ENCODE assay signal across 8 cellular contexts in the genomic region with DNA sequence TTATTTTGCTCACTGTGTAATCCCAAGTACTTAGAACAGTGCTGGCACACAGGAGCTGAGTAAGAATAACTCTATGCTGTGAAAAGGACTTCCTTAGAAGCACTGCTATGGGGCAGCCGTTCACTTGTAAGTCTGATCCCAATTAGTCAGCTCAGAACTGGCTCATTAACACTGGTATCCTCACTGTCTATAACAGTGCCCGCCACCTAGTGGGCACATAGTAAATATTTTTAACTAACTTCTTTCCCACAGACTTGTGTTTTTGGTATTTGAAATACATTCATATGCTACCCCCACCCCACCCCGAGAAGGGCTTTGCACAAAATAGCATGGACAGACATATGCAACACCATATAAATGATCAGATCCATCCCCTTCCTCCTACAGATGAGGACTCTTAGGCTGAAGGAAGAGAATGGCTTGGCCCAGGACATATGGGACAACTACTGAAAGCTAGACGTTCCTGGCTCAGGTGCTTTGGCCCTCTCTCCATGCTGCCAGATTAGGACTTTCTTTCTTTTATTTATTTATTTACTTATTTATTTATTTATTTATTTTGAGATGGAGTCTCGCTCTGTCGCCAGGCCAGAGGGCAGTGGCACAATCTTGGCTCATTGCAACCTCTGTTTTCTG. TPM values are rescaled to one million over a fixed set of nuclear protein-coding genes. Genes with fewer than 3 reads are reported as not detected.
A peak's percentile ranks its signal among the peaks of the same experiment; 100 is the strongest.
DNase-seq lines count a peak whose midpoint lies in the region; ATAC-seq and TF ChIP-seq lines count a peak whose summit lies in the region.

No MANE protein-coding gene starts in this region.

- H3K27me3 ChIP-seq in osteoblast (ENCODE audit: insufficient read depth, low read length) (no peaks in the 10 kb centered on the region), MG63 (no peaks in the 10 kb centered on the region)

- peaks cover 3% of the 10 kb centered on the region for H3K4me1 ChIP-seq in osteoblast (ENCODE audit: insufficient read depth, low read length)

- H3K4me2 ChIP-seq in osteoblast (ENCODE audit: insufficient read depth, low read length): no peak overlapping the region

- no peak overlapping the region for H3K27ac ChIP-seq in osteoblast (ENCODE audit: low read depth, low read length)

- DNase-seq in CD1c-positive myeloid dendritic cell (ENCODE audit: extremely low spot score): peak; percentile 76
- DNase-seq in NCI-H774 (lab: John Stamatoyannopoulos, UW): peak; percentile 29
- DNase-seq in activated T-cell treated with anti-CD3 and anti-CD28 coated beads for 1 hour (ENCODE audit: low read depth): peak; percentile 11
- DNase-seq in fibroblast of villous mesenchyme (ENCODE audit: low read depth): peak; percentile 53
- DNase-seq in osteoblast (ENCODE audit: insufficient read length, low spot score, missing footprints): peak; percentile 26
- DNase-seq in MG63: no peak

- H3K9me3 ChIP-seq in osteoblast (ENCODE audit: low read depth, low read length) (no peaks in the 10 kb centered on the region), MG63 (no peaks in the 10 kb centered on the region)

- peaks cover 2% of the 10 kb centered on the region for H3K79me2 ChIP-seq in osteoblast (ENCODE audit: insufficient read depth, low read length)

- peaks cover 81% of the 10 kb centered on the region for H3K36me3 ChIP-seq in osteoblast (ENCODE audit: insufficient read depth, low read length)
- H3K36me3 ChIP-seq in MG63: peaks cover 27% of the 10 kb centered on the region

- peaks cover 11% of the 10 kb centered on the region for H4K20me1 ChIP-seq in osteoblast (ENCODE audit: insufficient read depth, low read length)

- TF ChIP-seq CTCF in fibroblast of villous mesenchyme (IDR thresholded peaks at IDR 0.05; ENCODE audit: insufficient read depth, low read depth, low read length) (peak; percentile 67), osteoblast (IDR thresholded peaks at IDR 0.05; ENCODE audit: extremely low read depth, low read depth, low read length) (peak; percentile 69)

- H3K4me3 ChIP-seq in fibroblast of villous mesenchyme (ENCODE audit: low read depth, low read length) (no peak overlapping the region), osteoblast (ENCODE audit: insufficient read depth, low read length) (no peak overlapping the region), MG63 (no peak overlapping the region)

- H2AFZ ChIP-seq in osteoblast (ENCODE audit: low read length): no peak overlapping the region

- ATAC-seq in GM19035 (IDR thresholded peaks at IDR 0.05; ENCODE audit: unreplicated experiment) (peak; percentile 32), HG03439 (IDR thresholded peaks at IDR 0.05; ENCODE audit: unreplicated experiment) (peak; percentile 32)

RNA-seq across cellular contexts. Expression of a gene that starts 47.1 kb away (rescaled TPM):
- 312 and 509 TPM in 2 replicates for total RNA-seq in fibroblast of villous mesenchyme
- total RNA-seq in osteoblast: 486 and 573 TPM in 2 replicates
- 16.7 and 19.7 TPM in 2 replicates for total RNA-seq in MG63 (2014; rRNA removed; shearing (Covaris generic); ENCODE audit: low replicate concordance)

Comparison
In these comparisons a context has a peak if more than half of its experiments do, and no peak if none do; other contexts are left out.
1. RNA of a gene that starts 47.1 kb away (total RNA-seq): 486 to 573 TPM in osteoblast and 312 to 509 TPM in fibroblast of villous mesenchyme; 16.7 to 19.7 TPM in MG63; every median in the first group is over 10 times any median in the second.